ENCODE assay signal across 15 cellular contexts in genomic region chr12:98868076-98868475, GRCh38.
"Had no signal": no experiment of that assay in that cellular context is flagged by ENCODE, and none has a peak within 500 bp of the region (broad histone marks: within the 10 kb centered on the region; RNA-seq: fewer than 3 reads in every experiment).

No MANE protein-coding gene starts in this region.

- H3K9me3 ChIP-seq: mucosa of descending colon, neutrophil, ovary, right lobe of liver had no signal

- H3K27ac ChIP-seq: foreskin keratinocyte, hepatocyte, neutrophil, ovary, right lobe of liver had no signal

- H3K4me3 ChIP-seq: hepatocyte, mucosa of descending colon, ovary, right lobe of liver had no signal

- H3K27ac Mint-ChIP-seq: effector memory CD8-positive, alpha-beta T cell; naive thymus-derived CD8-positive, alpha-beta T cell; progenitor cell of endocrine pancreas; stimulated activated memory B cell treated with anti-CD40 and anti-IgM and Interleukin-4, amounts not matched to agents 10 μg/mL and 1 μg/mL and 100 μg/mL, for 72 hours; stimulated activated naive CD8-positive, alpha-beta T cell treated with anti-CD3 and anti-CD28 coated beads, Interleukin-15, Interleukin-2, amounts not matched to agents 100 ng/mL and 50 ng/mL, for 24 hours; type B pancreatic cell had no signal

- H3K4me3 Mint-ChIP-seq: central memory CD8-positive, alpha-beta T cell; effector memory CD8-positive, alpha-beta T cell; naive thymus-derived CD8-positive, alpha-beta T cell; stimulated activated memory B cell treated with anti-CD40 and anti-IgM and Interleukin-4, amounts not matched to agents 10 μg/mL and 1 μg/mL and 100 μg/mL, for 72 hours; stimulated activated naive CD8-positive, alpha-beta T cell treated with anti-CD3 and anti-CD28 coated beads, Interleukin-15, Interleukin-2, amounts not matched to agents 100 ng/mL and 50 ng/mL, for 24 hours; type B pancreatic cell had no signal

- H3K27me3 ChIP-seq: foreskin keratinocyte, hepatocyte, ovary, right lobe of liver had no signal

- DNase-seq: effector memory CD8-positive, alpha-beta T cell; foreskin keratinocyte; mucosa of descending colon; naive thymus-derived CD8-positive, alpha-beta T cell; ovary; retina; right lobe of liver; stimulated activated CD4-positive, alpha-beta T cell treated with anti-CD3 and anti-CD28 coated beads, Interleukin-4, amount 100 ng/mL, for 1 hour had no signal

- H3K36me3 Mint-ChIP-seq: naive thymus-derived CD8-positive, alpha-beta T cell; stimulated activated memory B cell treated with anti-CD40 and anti-IgM and Interleukin-4, amounts not matched to agents 10 μg/mL and 1 μg/mL and 100 μg/mL, for 72 hours; type B pancreatic cell had no signal

- H3K36me3 ChIP-seq: neutrophil, ovary, right lobe of liver had no signal

- H3K9me3 Mint-ChIP-seq: central memory CD8-positive, alpha-beta T cell; stimulated activated naive CD8-positive, alpha-beta T cell treated with anti-CD3 and anti-CD28 coated beads, Interleukin-15, Interleukin-2, amounts not matched to agents 100 ng/mL and 50 ng/mL, for 24 hours; type B pancreatic cell had no signal

- H3K4me1 Mint-ChIP-seq: naive thymus-derived CD8-positive, alpha-beta T cell; stimulated activated memory B cell treated with anti-CD40 and anti-IgM and Interleukin-4, amounts not matched to agents 10 μg/mL and 1 μg/mL and 100 μg/mL, for 72 hours had no signal

- H3K4me1 ChIP-seq: foreskin keratinocyte, right lobe of liver had no signal
